In the genomic region with DNA sequence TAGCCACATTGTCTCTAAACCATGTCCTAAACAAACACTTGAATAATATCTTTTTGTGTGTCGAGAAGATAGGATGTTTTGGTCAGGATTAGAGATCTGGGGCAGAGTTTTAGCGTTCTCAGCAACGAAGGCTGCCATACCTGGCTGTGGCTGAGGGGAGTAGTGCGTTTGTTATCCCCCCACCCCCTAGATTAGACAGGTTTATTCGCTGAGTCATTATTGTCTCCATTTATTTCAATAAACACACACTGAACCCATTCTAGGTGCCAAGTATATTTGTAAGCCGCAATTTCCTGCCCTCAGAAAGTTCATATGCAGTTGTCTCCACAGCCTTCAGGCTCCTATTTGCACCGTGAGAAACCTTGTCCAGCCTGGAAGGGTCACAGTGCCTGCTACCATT, we compare ENCODE assay signal across 13 cellular contexts.
DNase-seq lines count a peak whose midpoint lies in the region; ATAC-seq, FAIRE-seq and TF ChIP-seq lines count a peak whose summit lies in the region.
"Had no signal": no experiment of that assay in that cellular context is flagged by ENCODE, and none has a peak within 500 bp of the region (broad histone marks: within the 10 kb centered on the region; RNA-seq: fewer than 3 reads in every experiment).

No MANE protein-coding gene starts in this region.

- no peak overlapping the region for H2BK5ac ChIP-seq in IMR-90 (ENCODE audit: low read depth, low read length, poor library complexity, severe bottlenecking)

- no peaks in the 10 kb centered on the region for H3K27me3 Mint-ChIP-seq in GM23338 (ENCODE audit: insufficient read depth, low read depth, poor library complexity)
- no peaks in the 10 kb centered on the region for H3K27me3 Mint-ChIP-seq in WTC11 (ENCODE audit: low read depth)
- H3K27me3 Mint-ChIP-seq: CD8-positive, alpha-beta memory T cell had no signal

- H2BK15ac ChIP-seq in IMR-90 (ENCODE audit: low read depth, low read length), result no peak overlapping the region

- no peaks in the 10 kb centered on the region for H3K9me1 ChIP-seq in IMR-90 (ENCODE audit: insufficient read depth, low read length)

- H3K4me3 ChIP-seq in A549 (no peak overlapping the region), GM23338 (no peak overlapping the region), IMR-90 (ENCODE audit: insufficient read depth, low read depth, low read length) (no peak overlapping the region), breast epithelium (no peak overlapping the region)
- H3K4me3 ChIP-seq: GM23248 had no signal

- no peaks in the 10 kb centered on the region for H3K36me3 ChIP-seq in GM23338 (ENCODE audit: insufficient read depth)
- H3K36me3 ChIP-seq in IMR-90 (ENCODE audit: control insufficient read depth, insufficient read depth, low read length), result no peaks in the 10 kb centered on the region
- H3K36me3 ChIP-seq in breast epithelium, result no peaks in the 10 kb centered on the region

- no peak overlapping the region for H4K8ac ChIP-seq in IMR-90 (ENCODE audit: low read depth in 2 of 2, low read length in 2 of 2)

- in situ Hi-C loops in IMR-90 (cut with MboI; ENCODE audit: low sequenced_read_pairs), result no loop called here

- no peaks in the 10 kb centered on the region for H3K9me3 ChIP-seq in A549
- H3K9me3 ChIP-seq in IMR-90 (ENCODE audit: control insufficient read depth, insufficient read depth, low read length), result peaks cover 2% of the 10 kb centered on the region; the same call in 1 of the 2 replicates
- no peaks in the 10 kb centered on the region for H3K9me3 ChIP-seq in breast epithelium

- no peaks in the 10 kb centered on the region for H3F3A ChIP-seq in GM23338 (replicated peaks; ENCODE audit: low read depth)

- H3K56ac ChIP-seq in IMR-90 (ENCODE audit: extremely low read depth, insufficient read depth, low read length), result no peak overlapping the region

- H3K79me2 ChIP-seq in GM23338 (replicated peaks; ENCODE audit: insufficient read depth), result no peaks in the 10 kb centered on the region

- H3K4me3 Mint-ChIP-seq in GM23338, result no peak overlapping the region
- no peak overlapping the region for H3K4me3 Mint-ChIP-seq in WTC11
- H3K4me3 Mint-ChIP-seq: CD14-positive monocyte; CD8-positive, alpha-beta memory T cell had no signal

- H2AFZ ChIP-seq in GM23338 (peak overlapping the region; percentile 78; the same call in 1 of the 2 replicates), IMR-90 (replicated peaks; ENCODE audit: low read length, poor library complexity) (no peak overlapping the region)
- H2AFZ ChIP-seq: GM23248 had no signal

- H3K4me2 ChIP-seq in A549 (no peak overlapping the region), GM23338 (no peak overlapping the region), IMR-90 (ENCODE audit: low read depth, low read length) (no peak overlapping the region)

- POLR2A ChIA-PET in A549 (lab: Yijun Ruan, JAX) (no interaction called here), IMR-90 (lab: Charles Lee; ENCODE audit: unreplicated experiment) (no interaction called here), WTC11 (lab: Charles Lee) (no interaction called here)

- no peaks in the 10 kb centered on the region for H3K9me2 ChIP-seq in GM23338 (ENCODE audit: insufficient read depth)

- TF ChIP-seq CTCF in A549 (IDR thresholded peaks at IDR 0.05), result no peak
- TF ChIP-seq CTCF in GM23338 (conservative IDR thresholded peaks at IDR 0.05; ENCODE audit: low read depth in 2 of 2), result no peak
- no peak for TF ChIP-seq CTCF in IMR-90 (conservative IDR thresholded peaks at IDR 0.05; ENCODE audit: low read depth, low read length)
- no peak for TF ChIP-seq CTCF in WTC11 (IDR thresholded peaks at IDR 0.05)
- no peak for TF ChIP-seq CTCF in breast epithelium (IDR thresholded peaks at IDR 0.05)

- no peak overlapping the region for H3K23ac ChIP-seq in IMR-90 (ENCODE audit: low read depth, low read length)

- ATAC-seq in A549 (no peak), GM23338 (peak; percentile 67), IMR-90 (ENCODE audit: low read depth) (no peak), WTC11 (peak; percentile 71)

- no peaks in the 10 kb centered on the region for H3K27me3 ChIP-seq in GM23338 (ENCODE audit: insufficient read depth)
- no peaks in the 10 kb centered on the region for H3K27me3 ChIP-seq in IMR-90 (ENCODE audit: control insufficient read depth, insufficient read depth, low read length)
- no peaks in the 10 kb centered on the region for H3K27me3 ChIP-seq in breast epithelium

- H3K14ac ChIP-seq in IMR-90 (replicated peaks; ENCODE audit: low read depth, low read length), result no peak overlapping the region

- no peak overlapping the region for H3K27ac ChIP-seq in A549
- no peak overlapping the region for H3K27ac ChIP-seq in GM23338 (ENCODE audit: low read depth)
- no peak overlapping the region for H3K27ac ChIP-seq in IMR-90 (ENCODE audit: insufficient read depth, low read length)
- no peak overlapping the region for H3K27ac ChIP-seq in breast epithelium
- H3K27ac ChIP-seq: GM23248 had no signal

- BruUV-seq in IMR-90 (replicated peaks; lab: Mats Ljungman, UMichigan), result no TSS peak

- DNase-seq in A549 (ENCODE audit: low read depth in 1 of 2, low spot score in 1 of 2) (no peak), GM23338 (ENCODE audit: low spot score) (peak; percentile 30), IMR-90 (no peak), WTC11 (ENCODE audit: low spot score) (no peak), UCSD-AML1 (lab: John Stamatoyannopoulos, UW; ENCODE audit: unreplicated experiment) (no peak), breast epithelium (ENCODE audit: low spot score in 2 of 2) (no peak), NCI-H526 (lab: John Stamatoyannopoulos, UW) (no peak)
- no peak for DNase-seq in activated effector memory CD4-positive, alpha-beta T cell treated with Interleukin-2 at 50 U/mL for 16 hours
- DNase-seq: CD8-positive, alpha-beta memory T cell; DMS53; GF-D8; GM23248 had no signal

- H2BK120ac ChIP-seq in IMR-90 (ENCODE audit: low read depth, low read length), result no peak overlapping the region

- H3K4me1 Mint-ChIP-seq in GM23338 (peaks cover 4% of the 10 kb centered on the region; the same call in 2 of the 3 replicates), WTC11 (peaks cover 9% of the 10 kb centered on the region; the same call in 1 of the 2 replicates)
- H3K4me1 Mint-ChIP-seq: CD8-positive, alpha-beta memory T cell had no signal

- no peak for TF ChIP-seq EP300 in A549 (IDR thresholded peaks at IDR 0.05)

- H4K5ac ChIP-seq in IMR-90 (ENCODE audit: low read depth, low read length), result no peak overlapping the region

- no peaks in the 10 kb centered on the region for H3K79me1 ChIP-seq in IMR-90 (ENCODE audit: low read depth in 1 of 2, low read length in 2 of 2)

- no peak overlapping the region for H3K18ac ChIP-seq in IMR-90 (ENCODE audit: low read depth, low read length)

- TF ChIP-seq POLR2A in A549 (IDR thresholded peaks at IDR 0.05; ENCODE audit: low read length), result no peak
- no peak for TF ChIP-seq POLR2A in IMR-90 (IDR thresholded peaks at IDR 0.05; ENCODE audit: low read depth, low read length)
- TF ChIP-seq POLR2A in breast epithelium (IDR thresholded peaks at IDR 0.05), result no peak

- H4K20me1 ChIP-seq in GM23338 (replicated peaks; ENCODE audit: insufficient read depth), result no peaks in the 10 kb centered on the region
- H4K20me1 ChIP-seq in IMR-90 (ENCODE audit: insufficient read depth, low read length), result no peaks in the 10 kb centered on the region

- H3K4me1 ChIP-seq in A549 (no peaks in the 10 kb centered on the region), GM23338 (ENCODE audit: insufficient read depth) (no peaks in the 10 kb centered on the region), IMR-90 (ENCODE audit: control insufficient read depth, insufficient read depth, low read length) (no peaks in the 10 kb centered on the region), breast epithelium (no peaks in the 10 kb centered on the region)

- dilution Hi-C loops in IMR-90 (cut with HindIII; ENCODE audit: low sequenced_read_pairs, unreplicated experiment), result no loop called here

- WGBS in A549 (ENCODE audit: missing lambda C conversion rate), result 2% methylated on average over 7 of the region's 7 CpGs
- WGBS in IMR-90 (ENCODE audit: extremely low coverage in 2 of 2, insufficient read length in 1 of 2), 2 experiments, result no CpG with 5 or more reads among the region's 7 CpGs

- no peak overlapping the region for H2BK20ac ChIP-seq in IMR-90 (ENCODE audit: low read depth, low read length)

- no peak overlapping the region for H2AK5ac ChIP-seq in IMR-90 (ENCODE audit: low read depth, low read length)

- no peak for TF ChIP-seq RAD21 in A549 (conservative IDR thresholded peaks at IDR 0.05 in 1 of 2, IDR thresholded peaks at IDR 0.05 in 1 of 2)
- no peak for TF ChIP-seq RAD21 in IMR-90 (IDR thresholded peaks at IDR 0.05; ENCODE audit: low read length)

- H3K9me3 Mint-ChIP-seq in GM23338 (peaks cover 2% of the 10 kb centered on the region; the same call in 2 of the 3 replicates), WTC11 (no peaks in the 10 kb centered on the region)

- H3K36me3 Mint-ChIP-seq in GM23338 (ENCODE audit: low read depth) (no peaks in the 10 kb centered on the region; the same call in 2 of the 3 replicates), WTC11 (no peaks in the 10 kb centered on the region)
- H3K36me3 Mint-ChIP-seq: CD14-positive monocyte; CD8-positive, alpha-beta memory T cell had no signal

- intact Hi-C loops in IMR-90 (cut with micrococcal nuclease) (no loop called here), breast epithelium (cut with DNase I; ENCODE audit: low total_unique reads) (no loop called here)

- no peak for FAIRE-seq in A549 (lab: Jason Lieb, UNC)

- H3K27ac Mint-ChIP-seq in GM23338, result peak overlapping the region; percentile 91
- no peak overlapping the region for H3K27ac Mint-ChIP-seq in WTC11
- H3K27ac Mint-ChIP-seq: CD14-positive monocyte; CD8-positive, alpha-beta memory T cell had no signal

- CTCF ChIA-PET in A549 (lab: Yijun Ruan, JAX), result no interaction called here
- CTCF ChIA-PET in IMR-90 (lab: Yijun Ruan, JAX), result no interaction called here
- CTCF ChIA-PET in WTC11 (lab: Charles Lee), result interaction anchor here (0.5 to 1.4 kb wide), 2 partner anchors 109 to 246 kb away, joined by 3 read pairs; no protein-coding TSS in a partner anchor

- no peak overlapping the region for H4K91ac ChIP-seq in IMR-90 (ENCODE audit: insufficient read depth, low read depth, low read length)

- H3K9ac ChIP-seq in IMR-90 (ENCODE audit: low read depth, low read length), result no peak overlapping the region
- H3K9ac ChIP-seq: GM23248 had no signal

- no peak overlapping the region for H3K4ac ChIP-seq in IMR-90 (ENCODE audit: low read depth, low read length)

- no peak overlapping the region for H2AK9ac ChIP-seq in IMR-90 (replicated peaks; ENCODE audit: low read depth, low read length, poor library complexity)

TF ChIP-seq in A549, 52 proteins besides CTCF, POLR2A, EP300 and RAD21:
- TF ChIP-seq HEYL (CRISPR knock-in tag; IDR thresholded peaks at IDR 0.05) (no peak), MAFK (IDR thresholded peaks at IDR 0.05; ENCODE audit: partially characterized antibody) (peak; percentile 1)

TF ChIP-seq in WTC11, 78 proteins besides CTCF, POLR2A, EP300 and RAD21 (continues in another document):
- no peak for TF ChIP-seq ZBTB21 (CRISPR knock-in tag; IDR thresholded peaks at IDR 0.05; ENCODE audit: borderline replicate concordance)
- no peak for TF ChIP-seq RORB (CRISPR knock-in tag; IDR thresholded peaks at IDR 0.05)

Comparison
In these comparisons a context has a peak if more than half of its experiments do, and no peak if none do; other contexts are left out.
1. ATAC-seq: peak in GM23338 (single experiment) and WTC11 (single experiment); none in A549 (0 of 2) and IMR-90 (single experiment).